34 cellular contexts compared by ENCODE assay signal in genomic region chr17:79164408-79164807, GRCh38.
"Had no signal": no experiment of that assay in that cellular context is flagged by ENCODE, and none has a peak within 500 bp of the region (broad histone marks: within the 10 kb centered on the region; RNA-seq: fewer than 3 reads in every experiment).

No MANE protein-coding gene starts in this region.

- H3K36me3 Mint-ChIP-seq: activated CD4-positive, alpha-beta memory T cell treated with anti-CD3 and anti-CD28 coated beads for 36 hours; activated CD8-positive, alpha-beta memory T cell treated with anti-CD3 and anti-CD28 coated beads, Interleukin-2, amount 10 ng/mL, durations not matched to agents 7 days and 5 days; activated naive CD4-positive, alpha-beta T cell treated with anti-CD3 and anti-CD28 coated beads, Interleukin-2, amount 50 U/mL, for 72 hours; activated naive CD8-positive, alpha-beta T cell treated with anti-CD3 and anti-CD28 coated beads, Interleukin-2, amount 10 ng/mL, durations not matched to agents 7 days and 5 days had no signal

- H3K36me3 ChIP-seq: brain microvascular endothelial cell, gastrocnemius medialis, heart left ventricle, WERI-Rb-1 had no signal

- H3K4me1 Mint-ChIP-seq: activated B cell treated with CpG ODN at 0.5 μM for 24 hours, endodermal cell had no signal

- DNase-seq: activated B cell treated with CpG ODN at 0.5 μM for 24 hours; activated CD4-positive, alpha-beta memory T cell treated with anti-CD3 and anti-CD28 coated beads for 36 hours; activated CD4-positive, alpha-beta T cell treated with anti-CD3 and anti-CD28 coated beads for 48 hours; activated CD4-positive, alpha-beta T cell treated with anti-CD3 and anti-CD28 coated beads, Interleukin-2, amount 50 U/mL, for 1 hour; activated CD8-positive, alpha-beta memory T cell treated with anti-CD3 and anti-CD28 coated beads, Interleukin-2, amount 10 ng/mL, durations not matched to agents 7 days and 5 days; activated CD8-positive, alpha-beta memory T cell treated with anti-CD3 and anti-CD28 coated beads, Interleukin-2, amount 50 U/mL, for 4 hours; activated CD8-positive, alpha-beta T cell treated with anti-CD3 and anti-CD28 coated beads, Interleukin-2, amount 10 ng/mL, durations not matched to agents 7 days and 5 days; activated effector memory CD4-positive, alpha-beta T cell treated with anti-CD3 and anti-CD28 coated beads, Interleukin-2, amount 50 U/mL, for 16 hours; activated naive CD4-positive, alpha-beta T cell treated with anti-CD3 and anti-CD28 coated beads, Interleukin-2, amount 10 ng/mL, durations not matched to agents 7 days and 5 days; activated naive CD8-positive, alpha-beta T cell treated with anti-CD3 and anti-CD28 coated beads, Interleukin-2, amount 10 ng/mL, durations not matched to agents 7 days and 5 days; activated T-cell treated with anti-CD3 and anti-CD28 coated beads, Interleukin-2, amount 50 U/mL, for 1 hour; activated T-cell treated with anti-CD3 and anti-CD28 coated beads, Interleukin-2, amount 50 U/mL, for 48 hours; amniotic stem cell; anterior cingulate cortex; brain microvascular endothelial cell; dorsolateral prefrontal cortex; effector memory CD4-positive, alpha-beta T cell; endodermal cell; foreskin fibroblast; gastrocnemius medialis; glutamatergic neuron; heart left ventricle; T-helper 17 cell; T1000; WERI-Rb-1 had no signal

- H3K27me3 Mint-ChIP-seq: activated CD4-positive, alpha-beta memory T cell treated with anti-CD3 and anti-CD28 coated beads for 36 hours; activated CD8-positive, alpha-beta memory T cell treated with anti-CD3 and anti-CD28 coated beads, Interleukin-2, amount 10 ng/mL, durations not matched to agents 7 days and 5 days; activated naive CD8-positive, alpha-beta T cell treated with anti-CD3 and anti-CD28 coated beads, Interleukin-2, amount 10 ng/mL, durations not matched to agents 7 days and 5 days; dendritic cell treated with granulocyte-macrophage colony-stimulating factor and Interleukin-4, amounts not matched to agents 40 ng/mL and 50 ng/mL, for 4 days had no signal

- H3K27ac ChIP-seq: brain microvascular endothelial cell, coronary artery, dorsolateral prefrontal cortex, gastrocnemius medialis, heart left ventricle, WERI-Rb-1 had no signal

- H3K4me3 ChIP-seq: coronary artery, dorsolateral prefrontal cortex, gastrocnemius medialis, heart left ventricle had no signal

- H3K9me3 ChIP-seq: gastrocnemius medialis, heart left ventricle had no signal

- H3K27ac Mint-ChIP-seq: activated B cell treated with CpG ODN at 0.5 μM for 24 hours; activated CD4-positive, alpha-beta memory T cell treated with anti-CD3 and anti-CD28 coated beads for 36 hours; activated CD8-positive, alpha-beta memory T cell treated with anti-CD3 and anti-CD28 coated beads, Interleukin-2, amount 10 ng/mL, durations not matched to agents 7 days and 5 days; activated CD8-positive, alpha-beta T cell treated with anti-CD3 and anti-CD28 coated beads, Interleukin-2, amount 10 ng/mL, durations not matched to agents 7 days and 5 days; activated naive CD4-positive, alpha-beta T cell treated with anti-CD3 and anti-CD28 coated beads, Interleukin-2, amount 10 ng/mL, durations not matched to agents 7 days and 5 days; activated naive CD8-positive, alpha-beta T cell treated with anti-CD3 and anti-CD28 coated beads, Interleukin-2, amount 10 ng/mL, durations not matched to agents 7 days and 5 days; activated T-helper 1 cell treated with anti-CD3 and anti-CD28 coated beads, Interleukin-12 subunit alpha, Interleukin-12 subunit beta, Interleukin-2, Interleukin-4 antibody, amounts not matched to agents 30 ng/mL and 10 ng/mL and 1 ng/mL, durations not matched to agents 14 hours and 24 hours and 36 hours; activated T-helper 2 cell treated with anti-CD3 and anti-CD28 coated beads, Interferon-gamma antibody, Interleukin-2, Interleukin-4, amounts not matched to agents 10 μg/mL and 5 μg/mL and 100 μg/mL, durations not matched to agents 14 hours and 24 hours and 36 hours; dendritic cell treated with granulocyte-macrophage colony-stimulating factor and Interleukin-4, amounts not matched to agents 40 ng/mL and 50 ng/mL, for 4 days; endodermal cell; T-helper 17 cell; T-helper 2 cell treated with Interferon-gamma antibody and Interleukin-4, amounts not matched to agents 5 μg/mL and 100 μg/mL, for 36 hours had no signal

- H3K4me1 ChIP-seq: gastrocnemius medialis had no signal

- H3K4me3 Mint-ChIP-seq: activated B cell treated with CpG ODN at 0.5 μM for 24 hours; activated CD4-positive, alpha-beta memory T cell treated with anti-CD3 and anti-CD28 coated beads for 36 hours; activated CD8-positive, alpha-beta memory T cell treated with anti-CD3 and anti-CD28 coated beads, Interleukin-2, amount 10 ng/mL, durations not matched to agents 7 days and 5 days; activated CD8-positive, alpha-beta T cell treated with anti-CD3 and anti-CD28 coated beads, Interleukin-2, amount 10 ng/mL, durations not matched to agents 7 days and 5 days; activated naive CD4-positive, alpha-beta T cell treated with anti-CD3 and anti-CD28 coated beads, Interleukin-2, amount 10 ng/mL, durations not matched to agents 7 days and 5 days; activated naive CD8-positive, alpha-beta T cell treated with anti-CD3 and anti-CD28 coated beads, Interleukin-2, amount 10 ng/mL, durations not matched to agents 7 days and 5 days; activated T-helper 1 cell treated with anti-CD3 and anti-CD28 coated beads, Interleukin-12 subunit alpha, Interleukin-12 subunit beta, Interleukin-2, Interleukin-4 antibody, amounts not matched to agents 30 ng/mL and 10 ng/mL and 1 ng/mL, durations not matched to agents 14 hours and 24 hours and 36 hours; central memory CD8-positive, alpha-beta T cell; dendritic cell treated with granulocyte-macrophage colony-stimulating factor and Interleukin-4, amounts not matched to agents 40 ng/mL and 50 ng/mL, for 4 days; endodermal cell; T-helper 17 cell; T-helper 2 cell treated with Interferon-gamma antibody and Interleukin-4, amounts not matched to agents 5 μg/mL and 100 μg/mL, for 36 hours had no signal

- ATAC-seq: activated CD4-positive, CD25-positive, alpha-beta regulatory T cell treated with anti-CD3 and anti-CD28 coated beads, Interleukin-2, amount 50 U/mL, for 24 hours; activated CD8-positive, alpha-beta memory T cell treated with anti-CD3 and anti-CD28 coated beads, Interleukin-2, amount 10 ng/mL, durations not matched to agents 7 days and 5 days; activated CD8-positive, alpha-beta T cell treated with anti-CD3 and anti-CD28 coated beads, Interleukin-2, amount 10 ng/mL, durations not matched to agents 7 days and 5 days; activated naive CD4-positive, alpha-beta T cell treated with anti-CD3 and anti-CD28 coated beads, Interleukin-2, amount 50 U/mL, for 72 hours; esophagus mucosa; gastrocnemius medialis; heart left ventricle; T-helper 17 cell had no signal

- H3K9me3 Mint-ChIP-seq: activated B cell treated with CpG ODN at 0.5 μM for 24 hours; activated CD4-positive, alpha-beta memory T cell treated with anti-CD3 and anti-CD28 coated beads for 36 hours; activated naive CD4-positive, alpha-beta T cell treated with anti-CD3 and anti-CD28 coated beads, Interleukin-2, amount 10 ng/mL, durations not matched to agents 7 days and 5 days; activated naive CD4-positive, alpha-beta T cell treated with anti-CD3 and anti-CD28 coated beads, Interleukin-2, amount 50 U/mL, for 72 hours; activated naive CD8-positive, alpha-beta T cell treated with anti-CD3 and anti-CD28 coated beads, Interleukin-2, amount 10 ng/mL, durations not matched to agents 7 days and 5 days; activated T-helper 1 cell treated with anti-CD3 and anti-CD28 coated beads, Interleukin-12 subunit alpha, Interleukin-12 subunit beta, Interleukin-2, Interleukin-4 antibody, amounts not matched to agents 30 ng/mL and 10 ng/mL and 1 ng/mL, durations not matched to agents 14 hours and 24 hours and 36 hours; activated T-helper 2 cell treated with anti-CD3 and anti-CD28 coated beads, Interferon-gamma antibody, Interleukin-2, Interleukin-4, amounts not matched to agents 10 μg/mL and 5 μg/mL and 100 μg/mL, durations not matched to agents 14 hours and 24 hours and 36 hours; central memory CD8-positive, alpha-beta T cell; dendritic cell treated with granulocyte-macrophage colony-stimulating factor and Interleukin-4, amounts not matched to agents 40 ng/mL and 50 ng/mL, for 4 days; endodermal cell; T-helper 2 cell treated with Interferon-gamma antibody and Interleukin-4, amounts not matched to agents 5 μg/mL and 100 μg/mL, for 36 hours had no signal
